In genomic region chr17:74305865-74306654, GRCh38 we compare ENCODE assay signal across 14 cellular contexts. TPM values are rescaled to one million over a fixed set of nuclear protein-coding genes. Genes with fewer than 3 reads are reported as not detected.
DNase-seq lines count a peak whose midpoint lies in the region; ATAC-seq, FAIRE-seq and TF ChIP-seq lines count a peak whose summit lies in the region.
"Had no signal": no experiment of that assay in that cellular context is flagged by ENCODE, and none has a peak within 500 bp of the region (broad histone marks: within the 10 kb centered on the region; RNA-seq: fewer than 3 reads in every experiment).

No MANE protein-coding gene starts in this region.

- no peak overlapping the region for H2BK12ac ChIP-seq in H1 (ENCODE audit: low read depth, low read length)

- no peak overlapping the region for H4K91ac ChIP-seq in H1 (replicated peaks; ENCODE audit: insufficient read length, low read length)

- H3K27me3 ChIP-seq in A673 (replicated peaks; ENCODE audit: insufficient read depth, low read depth, low read length, poor library complexity) (no peaks in the 10 kb centered on the region), H1 (replicated peaks in 1 of 4; ENCODE audit: control insufficient read depth in 3 of 4, extremely low read depth in 1 of 4, insufficient read depth in 3 of 4, low read length in 3 of 4) (no peaks in the 10 kb centered on the region), sigmoid colon (peaks cover 0 to 13% (median 0%) of the 10 kb centered on the region in 3 donors)

- H2BK20ac ChIP-seq in H1 (ENCODE audit: low read length) = no peak overlapping the region

- no peaks in the 10 kb centered on the region for H3K79me1 ChIP-seq in H1 (ENCODE audit: low read depth, low read length)

- no peaks in the 10 kb centered on the region for H4K20me1 ChIP-seq in H1 (replicated peaks in 1 of 2; ENCODE audit: control insufficient read depth in 1 of 2, insufficient read depth in 2 of 2, low read length in 2 of 2)

- no peak overlapping the region for H2BK120ac ChIP-seq in H1 (replicated peaks; ENCODE audit: low read depth, low read length)

- H3K36me3 ChIP-seq in A673 (ENCODE audit: insufficient read depth, low read length, poor library complexity, severe bottlenecking) = no peaks in the 10 kb centered on the region
- H3K36me3 ChIP-seq in H1 (ENCODE audit: control insufficient read depth in 2 of 4, insufficient read depth in 4 of 4, low read length in 3 of 4) = no peaks in the 10 kb centered on the region
- H3K36me3 ChIP-seq in sigmoid colon = no peaks in the 10 kb centered on the region

- intact Hi-C loops in A673 (cut with micrococcal nuclease; ENCODE audit: unreplicated experiment) (loop anchor here (10.0 kb wide), 1 partner anchor 49 kb away; no protein-coding TSS in a partner anchor), sigmoid colon (cut with DNase I) (no loop called here)

- H2BK15ac ChIP-seq in H1 (ENCODE audit: low read length) = no peak overlapping the region

- H3K9ac ChIP-seq in H1 (replicated peaks in 1 of 4; ENCODE audit: extremely low read depth in 1 of 4, low read depth in 3 of 4, low read length in 3 of 4) = no peak overlapping the region

- no peaks in the 10 kb centered on the region for H3K79me2 ChIP-seq in H1 (ENCODE audit: control insufficient read depth in 1 of 2, insufficient read depth in 2 of 2, low read length in 2 of 2)

- no peak for TF ChIP-seq EP300 in H1 (IDR thresholded peaks at IDR 0.05; ENCODE audit: borderline replicate concordance in 1 of 2, low read depth in 2 of 2, low read length in 2 of 2)
- TF ChIP-seq EP300 in sigmoid colon (IDR thresholded peaks at IDR 0.05) = no peak

- H2BK5ac ChIP-seq in H1 (ENCODE audit: low read depth, low read length) = no peak overlapping the region

- H3K4ac ChIP-seq in H1 (replicated peaks; ENCODE audit: insufficient read length, low read depth, low read length) = no peak overlapping the region

- no peak overlapping the region for H3K4me2 ChIP-seq in H1 (ENCODE audit: insufficient read depth in 1 of 2, low read depth in 2 of 2, low read length in 2 of 2)

- H3K4me1 ChIP-seq in A673 (ENCODE audit: insufficient read depth, low read length, poor library complexity, severe bottlenecking) (no peaks in the 10 kb centered on the region), H1 (replicated peaks in 1 of 4; ENCODE audit: control insufficient read depth in 3 of 4, insufficient read depth in 4 of 4, low read length in 3 of 4) (no peaks in the 10 kb centered on the region), sigmoid colon (no peaks in the 10 kb centered on the region)

- TF ChIP-seq CTCF in A673 (conservative IDR thresholded peaks at IDR 0.05; ENCODE audit: low read depth, low read length) (0 out of 2 replicates have a peak, but pooled peaks have one; percentile 11), H1 (IDR thresholded peaks at IDR 0.05; ENCODE audit: control extremely low read depth in 1 of 3, insufficient read depth in 1 of 3, low read depth in 1 of 3, low read length in 3 of 3) (peak in 2 of 3 experiments; percentile 43 to 57; a peak in 3 of 4 replicates), sigmoid colon (IDR thresholded peaks at IDR 0.05) (no peak)

- POLR2A ChIA-PET in A673 (lab: Charles Lee; ENCODE audit: low non-redundant PET) (no interaction called here), H1 (lab: Charles Lee; ENCODE audit: partially characterized antibody) (interaction anchor here (1.8 kb wide), 1 partner anchor 56 kb away, joined by 4 read pairs; the partner anchor contains the start of gene BTBD17)

- H3K27ac ChIP-seq in A673 (ENCODE audit: low read depth, low read length, poor library complexity, severe bottlenecking) = no peak overlapping the region
- no peak overlapping the region for H3K27ac ChIP-seq in H1 (ENCODE audit: low read depth, low read length)
- no peak overlapping the region for H3K27ac ChIP-seq in sigmoid colon
- H3K27ac ChIP-seq: skin epidermis had no signal

- H3K9me3 ChIP-seq in A673 (ENCODE audit: low read depth, low read length, poor library complexity, severe bottlenecking) (no peaks in the 10 kb centered on the region), H1 (ENCODE audit: insufficient read depth in 2 of 2, low read depth in 1 of 2, low read length in 1 of 2) (no peaks in the 10 kb centered on the region), sigmoid colon (peaks cover 0 to 9% (median 3%) of the 10 kb centered on the region in 4 donors)

- TF ChIP-seq POLR2A in H1 (IDR thresholded peaks at IDR 0.05; ENCODE audit: control extremely low read depth in 1 of 2, low read depth in 2 of 2, low read length in 2 of 2) = no peak
- TF ChIP-seq POLR2A in sigmoid colon (IDR thresholded peaks at IDR 0.05) = no peak

- WGBS in H1 (ENCODE audit: extremely low coverage in 1 of 2, insufficient coverage in 1 of 2, insufficient read length in 1 of 2, insufficient replicate concordance in 2 of 2, low coverage in 1 of 2, low lambda C conversion rate in 2 of 2, missing lambda C conversion rate in 1 of 2), 2 experiments = 86% methylated on average over 10 of the region's 10 CpGs; no CpG with 5 or more reads in 1 of the 2 experiments
- WGBS in sigmoid colon, 2 donors = 35 to 68% methylated on average over 10 of the region's 10 CpGs

- H4K5ac ChIP-seq in H1 (ENCODE audit: insufficient read length, low read depth, low read length) = no peak overlapping the region

- 0 out of 2 replicates have a peak overlapping the region, but pooled peaks have one; percentile 24 for H2AFZ ChIP-seq in H1 (ENCODE audit: low read length)

- no peak for FAIRE-seq in H1 (lab: Jason Lieb, UNC)

- CTCF ChIA-PET in A673 (lab: Charles Lee) (interaction anchor here (0.7 to 1.3 kb wide), 2 partner anchors 151 to 350 kb away, joined by 4 to 10 read pairs; no protein-coding TSS in a partner anchor), H1 (lab: Charles Lee; ENCODE audit: partially characterized antibody) (interaction anchor here (0.8 to 6.6 kb wide), 21 partner anchors 10 to 351 kb away, joined by 3 to 81 read pairs (median 4); partner anchors contain the start of genes BTBD17 and GPR142)

- H4K8ac ChIP-seq in H1 (ENCODE audit: extremely low read depth, insufficient read depth, low read length) = no peak overlapping the region

- ATAC-seq in left lobe of liver = no peak
- ATAC-seq: WTC11 had no signal

- H3K23me2 ChIP-seq in H1 (ENCODE audit: low read depth, low read length) = no peaks in the 10 kb centered on the region

- H3K23ac ChIP-seq in H1 (ENCODE audit: insufficient read length) = no peak overlapping the region

- no peak overlapping the region for H3K14ac ChIP-seq in H1 (ENCODE audit: insufficient read length)

- BruUV-seq in A673 (replicated peaks; lab: Mats Ljungman, UMichigan) = no TSS peak

- TF ChIP-seq RAD21 in H1 (IDR thresholded peaks at IDR 0.05 in 1 of 2, conservative IDR thresholded peaks at IDR 0.05 in 1 of 2; ENCODE audit: low read depth in 2 of 2, low read length in 2 of 2) = peak; percentile 62 to 74

- H2AK5ac ChIP-seq in H1 (ENCODE audit: low read depth, low read length) = no peak overlapping the region

- no peak overlapping the region for H3K18ac ChIP-seq in H1 (ENCODE audit: extremely low read depth, low read length)

- no peak overlapping the region for H3K56ac ChIP-seq in H1 (replicated peaks; ENCODE audit: insufficient read length, low read depth, low read length)

- DNase-seq in A673 (ENCODE audit: low spot score) = peak; percentile 21
- DNase-seq in ELF-1 (ENCODE audit: low read depth, low spot score) = peak; percentile 40
- peak; percentile 51 for DNase-seq in NCI-H82 treated with DMSO at 0.1 percent for 48 hours (lab: John Stamatoyannopoulos, UW; ENCODE audit: unreplicated experiment)
- no peak for DNase-seq in H1 (ENCODE audit: low read depth in 1 of 2, low spot score in 2 of 2)
- DNase-seq in EL = no peak
- no peak for DNase-seq in left lobe of liver (ENCODE audit: low spot score)
- no peak for DNase-seq in sigmoid colon
- DNase-seq in NCI-H1048 (lab: John Stamatoyannopoulos, UW) = no peak
- DNase-seq: GF-D8; NCI-H2029; stimulated activated naive CD4-positive, alpha-beta T cell had no signal

- H3K4me3 ChIP-seq in A673 (ENCODE audit: low read depth, low read length, poor library complexity, severe bottlenecking) = no peak overlapping the region
- no peak overlapping the region for H3K4me3 ChIP-seq in H1 (ENCODE audit: extremely low read depth in 1 of 4, insufficient read depth in 2 of 4, low read depth in 3 of 4, low read length in 4 of 4)
- no peak overlapping the region for H3K4me3 ChIP-seq in sigmoid colon
- H3K4me3 ChIP-seq: skin epidermis had no signal

RNA-seq across cellular contexts. Expression of gene KIF19, which starts 20.0 kb away (rescaled TPM):
- total RNA-seq in A673 (2021) = not detected in 2 replicates
- 0.36 and 0.52 TPM in 2 replicates for total RNA-seq in H1 (2021; fragmentation: NEBNext Ultra II Directional; extraction: Animal tissue kit (Norgen Biotek cat#: 25700))
- 0.77 and 1.4 TPM in 2 replicates for polyA plus RNA-seq in H1 (2011; rRNA removed)
- polyA plus RNA-seq in H1 (2011; cell fraction: cytosol; rRNA removed) = 1.1 TPM
- polyA plus RNA-seq in H1 (2011; cell fraction: nucleus; rRNA removed) = 2.4 TPM
- 0.29 to 0.87 TPM (median 0.66 TPM) in 4 replicates for polyA plus RNA-seq in H1 (2012, experiment 1 of 2)
- 0.20 TPM for polyA plus RNA-seq in H1 (2012, experiment 2 of 2)
- 0.18 TPM for polyA plus RNA-seq in H1 (2013, experiment 1 of 2)
- polyA plus RNA-seq in H1 (2013, experiment 2 of 2) = 0.22 TPM
- polyA minus RNA-seq in H1 (2011; rRNA and poly(A)+ RNA removed) = 0.79 and 1.0 TPM in 2 replicates
- polyA minus RNA-seq in H1 (2011; cell fraction: cytosol; rRNA and poly(A)+ RNA removed) = 0.73 TPM
- 1.7 TPM for polyA minus RNA-seq in H1 (2011; cell fraction: nucleus; rRNA and poly(A)+ RNA removed)
- 0.58 TPM for total RNA-seq in left lobe of liver
- total RNA-seq in sigmoid colon = 1 to 10 TPM in 1 of 4 donors, under 1 TPM in 2, not detected in 1; 0.36 to 1.7 (median 0.68) TPM
- polyA plus RNA-seq in sigmoid colon = 1 to 10 TPM in 1 of 3 donors, under 1 TPM in 2; 0.60 to 3.3 (median 0.92) TPM

RNA-seq across cellular contexts. Expression of gene DNAI2, which starts 32.0 kb away (rescaled TPM):
- total RNA-seq in A673 (2021) (not detected in 2 replicates), left lobe of liver (not detected), sigmoid colon (not detected)
- 0.15 TPM in 1 of 2 replicates, not detected in the other for total RNA-seq in H1 (2021; fragmentation: NEBNext Ultra II Directional; extraction: Animal tissue kit (Norgen Biotek cat#: 25700))
- polyA plus RNA-seq in H1 (2011; rRNA removed) (0.08 and 0.24 TPM in 2 replicates), sigmoid colon (under 1 TPM in 1 of 3 donors, not detected in 2; 0.10 TPM)
- polyA plus RNA-seq in H1 (2011; cell fraction: cytosol; rRNA removed) = 0.16 TPM
- 0.40 TPM for polyA plus RNA-seq in H1 (2011; cell fraction: nucleus; rRNA removed)
- 0.35 to 0.52 TPM in 2 of 4 replicates, not detected in the others for polyA plus RNA-seq in H1 (2012, experiment 1 of 2)
- not detected for polyA plus RNA-seq in H1 (2012, experiment 2 of 2)
- 0.10 TPM for polyA plus RNA-seq in H1 (2013, experiment 1 of 2)
- 0.06 TPM for polyA plus RNA-seq in H1 (2013, experiment 2 of 2)
- polyA minus RNA-seq in H1 (2011; rRNA and poly(A)+ RNA removed) = 0.22 TPM in 1 of 2 replicates, not detected in the other
- not detected for polyA minus RNA-seq in H1 (2011; cell fraction: cytosol; rRNA and poly(A)+ RNA removed)
- polyA minus RNA-seq in H1 (2011; cell fraction: nucleus; rRNA and poly(A)+ RNA removed) = not detected
- polyA plus RNA-seq: adipose tissue had no signal

RNA-seq across cellular contexts. Expression of gene BTBD17, which starts 55.6 kb away (rescaled TPM):
- total RNA-seq in A673 (2021) (3.3 and 3.4 TPM in 2 replicates), left lobe of liver (not detected), sigmoid colon (not detected)
- 7.0 and 7.8 TPM in 2 replicates for total RNA-seq in H1 (2021; fragmentation: NEBNext Ultra II Directional; extraction: Animal tissue kit (Norgen Biotek cat#: 25700))
- polyA plus RNA-seq in H1 (2011; rRNA removed) (14.8 and 17.0 TPM in 2 replicates), sigmoid colon (under 1 TPM in 1 of 3 donors, not detected in 2; 0.03 TPM)
- 12.3 TPM for polyA plus RNA-seq in H1 (2011; cell fraction: cytosol; rRNA removed)
- polyA plus RNA-seq in H1 (2011; cell fraction: nucleus; rRNA removed) = 9.5 TPM
- polyA plus RNA-seq in H1 (2012, experiment 1 of 2) = 4.6 to 11.2 TPM (median 8.7 TPM) in 4 replicates
- 6.9 TPM for polyA plus RNA-seq in H1 (2012, experiment 2 of 2)
- 7.9 TPM for polyA plus RNA-seq in H1 (2013, experiment 1 of 2)
- 8.0 TPM for polyA plus RNA-seq in H1 (2013, experiment 2 of 2)
- 1.8 and 3.4 TPM in 2 replicates for polyA minus RNA-seq in H1 (2011; rRNA and poly(A)+ RNA removed)
- 8.6 TPM for polyA minus RNA-seq in H1 (2011; cell fraction: cytosol; rRNA and poly(A)+ RNA removed)
- 9.2 TPM for polyA minus RNA-seq in H1 (2011; cell fraction: nucleus; rRNA and poly(A)+ RNA removed)

Comparison
In these comparisons a context has a peak if more than half of its experiments do, and no peak if none do; other contexts are left out.
1. DNase-seq: peak in A673 (single experiment), ELF-1 (single experiment) and NCI-H82 treated with DMSO at 0.1 percent for 48 hours (single experiment); none in H1 (0 of 2), EL (single experiment), left lobe of liver (single experiment), sigmoid colon (single experiment) and NCI-H1048 (single experiment).
2. CTCF ChIP-seq: peak in A673 (single experiment) and H1 (2 of 3); none in sigmoid colon (0 of 4).